Comparison of ENCODE assay signal across 10 cellular contexts in the genomic region with DNA sequence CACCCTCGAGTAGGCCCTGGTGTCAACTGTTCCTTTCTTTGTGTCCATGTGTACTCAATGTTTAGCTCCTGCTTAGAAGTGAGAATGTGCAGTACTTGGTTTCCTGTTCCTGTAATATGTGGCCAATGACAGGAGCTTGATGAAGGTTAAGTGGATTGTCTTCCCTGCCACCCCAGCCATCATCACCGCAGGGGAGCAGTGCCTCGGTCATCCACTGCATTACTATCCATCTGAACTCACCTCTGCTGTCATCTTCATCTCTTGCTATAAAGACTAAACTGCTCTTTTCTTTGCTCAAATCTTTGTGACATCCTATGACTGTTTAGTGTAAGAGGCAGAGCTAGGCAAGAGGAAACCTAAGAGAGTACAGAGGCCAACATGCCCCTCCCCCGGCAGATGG. TPM values are rescaled to one million over a fixed set of nuclear protein-coding genes. Genes with fewer than 3 reads are reported as not detected.
"Had no signal": no experiment of that assay in that cellular context is flagged by ENCODE, and none has a peak within 500 bp of the region (broad histone marks: within the 10 kb centered on the region; RNA-seq: fewer than 3 reads in every experiment).

No MANE protein-coding gene starts in this region.

- H3K4me3 Mint-ChIP-seq: IgD-negative memory B cell had no signal

- H3K4me3 ChIP-seq: K562 had no signal

- H3K27ac ChIP-seq: HL-60, KMS-11 had no signal

- FAIRE-seq: HTR-8/SVneo, K562 had no signal

- H3K4me2 ChIP-seq: KMS-11 had no signal

- H3K9ac ChIP-seq: KMS-11 had no signal

- H3K27ac Mint-ChIP-seq: IgD-negative memory B cell had no signal

- ATAC-seq: K562 had no signal

- DNase-seq: IMR-90, KBM-7, KG1 had no signal

- H3K36me3 Mint-ChIP-seq: IgD-negative memory B cell had no signal

- H3K4me1 Mint-ChIP-seq: IgD-negative memory B cell had no signal

RNA-seq across cellular contexts. Expression of a gene that starts 15.6 kb away (rescaled TPM):
- total RNA-seq: HT-29, HT1080, IMR-90 had no signal
- polyA plus RNA-seq: IgD-negative memory B cell, IMR-90, K562 had no signal

RNA-seq across cellular contexts. Expression of a gene that starts 51.9 kb away (rescaled TPM):
- total RNA-seq: HT-29, HT1080 had no signal
- polyA plus RNA-seq: IgD-negative memory B cell had no signal
